In genomic region chr11:116596346-116597260, GRCh38 we compare ENCODE assay signal across 18 cellular contexts.
DNase-seq lines count a peak whose midpoint lies in the region; ATAC-seq and FAIRE-seq lines count a peak whose summit lies in the region.
"Had no signal": no experiment of that assay in that cellular context is flagged by ENCODE, and none has a peak within 500 bp of the region (broad histone marks: within the 10 kb centered on the region; RNA-seq: fewer than 3 reads in every experiment).

No MANE protein-coding gene starts in this region.

- H2BK5ac ChIP-seq in neuronal stem cell (ENCODE audit: low read length), result peak overlapping the region; percentile 31

- no peak overlapping the region for H2AFZ ChIP-seq in neuronal stem cell (ENCODE audit: low read length)

- no peaks in the 10 kb centered on the region for H3K4me1 Mint-ChIP-seq in stimulated activated naive CD8-positive, alpha-beta T cell treated with anti-CD3 and anti-CD28 coated beads, Interleukin-15, amount 100 ng/mL, for 72 hours

- H3K4me3 Mint-ChIP-seq in stimulated activated naive CD8-positive, alpha-beta T cell treated with anti-CD3 and anti-CD28 coated beads, Interleukin-15, amount 100 ng/mL, for 72 hours, result no peak overlapping the region

- no peak overlapping the region for H4K8ac ChIP-seq in neuronal stem cell (ENCODE audit: low read depth, low read length)

- no peaks in the 10 kb centered on the region for H3K9me3 Mint-ChIP-seq in stimulated activated naive CD8-positive, alpha-beta T cell treated with anti-CD3 and anti-CD28 coated beads, Interleukin-15, amount 100 ng/mL, for 72 hours

- peak overlapping the region; percentile 39 for H2BK15ac ChIP-seq in neuronal stem cell (ENCODE audit: low read length)

- H3K36me3 ChIP-seq in neuronal stem cell (replicated peaks in 1 of 2; ENCODE audit: control insufficient read depth in 2 of 2, insufficient read depth in 2 of 2, low read length in 2 of 2), result no peaks in the 10 kb centered on the region
- H3K36me3 ChIP-seq: BLaER1 treated with 17β-estradiol and CSF1 and Interleukin-3, amounts not matched to agents 10 nM and 100 nM; SJCRH30 had no signal

- no peak overlapping the region for H4K91ac ChIP-seq in neuronal stem cell (ENCODE audit: low read depth, low read length, poor library complexity)

- no peak overlapping the region for H2AK5ac ChIP-seq in neuronal stem cell (ENCODE audit: low read depth, low read length)

- no peak overlapping the region for H2BK12ac ChIP-seq in neuronal stem cell (ENCODE audit: low read length)

- no peaks in the 10 kb centered on the region for H3K79me1 ChIP-seq in neuronal stem cell (ENCODE audit: low read depth, low read length)

- H2BK120ac ChIP-seq in neuronal stem cell (ENCODE audit: low read depth, low read length), result no peak overlapping the region

- FAIRE-seq in GM19239 (lab: Jason Lieb, UNC), result no peak
- FAIRE-seq: A549, H54 had no signal

- H3K27me3 ChIP-seq in neuronal stem cell (ENCODE audit: control insufficient read depth in 3 of 3, insufficient read depth in 3 of 3, low read depth in 1 of 3, low read length in 3 of 3), result peaks cover 0 to 25% (median 0%) of the 10 kb centered on the region in 3 experiments
- H3K27me3 ChIP-seq: BLaER1 treated with 17β-estradiol and CSF1 and Interleukin-3, amounts not matched to agents 10 nM and 100 nM; SJCRH30 had no signal

- peak overlapping the region; percentile 42 for H3K18ac ChIP-seq in neuronal stem cell (ENCODE audit: low read length)

- no peak overlapping the region for H3K9ac ChIP-seq in neuronal stem cell (ENCODE audit: low read depth, low read length, poor library complexity)
- H3K9ac ChIP-seq: BLaER1 treated with 17β-estradiol and CSF1 and Interleukin-3, amounts not matched to agents 10 nM and 100 nM had no signal

- H3K14ac ChIP-seq in neuronal stem cell (ENCODE audit: low read length), result peak overlapping the region; percentile 40

- no peaks in the 10 kb centered on the region for H3K4me1 ChIP-seq in neuronal stem cell (ENCODE audit: control insufficient read depth in 2 of 2, insufficient read depth in 1 of 2, low read depth in 1 of 2, low read length in 2 of 2)
- H3K4me1 ChIP-seq: A549, SJCRH30 had no signal

- peaks cover 9% of the 10 kb centered on the region for H3K27me3 Mint-ChIP-seq in stimulated activated naive CD8-positive, alpha-beta T cell treated with anti-CD3 and anti-CD28 coated beads, Interleukin-15, amount 100 ng/mL, for 72 hours

- H3K9me3 ChIP-seq in neuronal stem cell (replicated peaks in 1 of 2; ENCODE audit: control insufficient read depth in 2 of 2, insufficient read depth in 1 of 2, low read depth in 1 of 2, low read length in 2 of 2), result no peaks in the 10 kb centered on the region
- H3K9me3 ChIP-seq: A549; BLaER1 treated with 17β-estradiol and CSF1 and Interleukin-3, amounts not matched to agents 10 nM and 100 nM; SJCRH30 had no signal

- DNase-seq in NCI-H2081 (lab: John Stamatoyannopoulos, UW) (peak; percentile 45 to 77), NCI-H2081 treated with DMSO at 0.1 percent for 48 hours (lab: John Stamatoyannopoulos, UW) (no peak), A172 (ENCODE audit: low spot score) (peak; percentile 4), NCI-H1092 (lab: John Stamatoyannopoulos, UW) (peak; percentile 38), neuronal stem cell (ENCODE audit: low spot score) (no peak), GM19239 (ENCODE audit: insufficient read length, low spot score) (no peak)
- no peak for DNase-seq in stimulated activated naive CD8-positive, alpha-beta T cell treated with anti-CD3 and anti-CD28 coated beads, Interleukin-15, amount 100 ng/mL, for 72 hours
- DNase-seq: EL, KBM-7, NCI-H1048, NCI-H187, NCI-H2227 treated with DMSO at 0.1 percent for 48 hours, NCI-H526 treated with DMSO at 0.1 percent for 48 hours, RPMI8226, SJCRH30 had no signal

- H3K27ac Mint-ChIP-seq in stimulated activated naive CD8-positive, alpha-beta T cell treated with anti-CD3 and anti-CD28 coated beads, Interleukin-15, amount 100 ng/mL, for 72 hours, result no peak overlapping the region

- H3K4me3 ChIP-seq in neuronal stem cell (ENCODE audit: low read length in 2 of 2), result no peak overlapping the region
- H3K4me3 ChIP-seq: A549; BLaER1 treated with 17β-estradiol and CSF1 and Interleukin-3, amounts not matched to agents 10 nM and 100 nM; SJCRH30 had no signal

- H3K27ac ChIP-seq in neuronal stem cell (replicated peaks; ENCODE audit: low read length), result no peak overlapping the region
- H3K27ac ChIP-seq: A549; BLaER1 treated with 17β-estradiol and CSF1 and Interleukin-3, amounts not matched to agents 10 nM and 100 nM; SJCRH30 had no signal

- ATAC-seq in stimulated activated naive CD8-positive, alpha-beta T cell treated with anti-CD3 and anti-CD28 coated beads, Interleukin-15, amount 100 ng/mL, for 72 hours, result no peak
- ATAC-seq: A549 had no signal

- H3K4ac ChIP-seq in neuronal stem cell (ENCODE audit: low read length), result no peak overlapping the region

- no CpG with 5 or more reads among the region's 12 CpGs for WGBS in neuronal stem cell (ENCODE audit: extremely low coverage in 2 of 2, insufficient read length in 2 of 2, insufficient replicate concordance in 1 of 2), 2 donors

- no peak overlapping the region for H3K23ac ChIP-seq in neuronal stem cell (ENCODE audit: low read depth, low read length, poor library complexity)

- H3K4me2 ChIP-seq in neuronal stem cell (ENCODE audit: insufficient read depth, low read length, poor library complexity, severe bottlenecking), result no peak overlapping the region
- H3K4me2 ChIP-seq: A549; BLaER1 treated with 17β-estradiol and CSF1 and Interleukin-3, amounts not matched to agents 10 nM and 100 nM had no signal

Comparison
In these comparisons a context has a peak if more than half of its experiments do, and no peak if none do; other contexts are left out.
1. DNase-seq: peak in NCI-H2081 (2 of 2), A172 (single experiment) and NCI-H1092 (single experiment); none in NCI-H2081 treated with DMSO at 0.1 percent for 48 hours (single experiment), neuronal stem cell (single experiment), stimulated activated naive CD8-positive, alpha-beta T cell treated with anti-CD3 and anti-CD28 coated beads, Interleukin-15, amount 100 ng/mL, for 72 hours (0 of 2) and GM19239 (single experiment).